8 cellular contexts compared by ENCODE assay signal in the genomic region with DNA sequence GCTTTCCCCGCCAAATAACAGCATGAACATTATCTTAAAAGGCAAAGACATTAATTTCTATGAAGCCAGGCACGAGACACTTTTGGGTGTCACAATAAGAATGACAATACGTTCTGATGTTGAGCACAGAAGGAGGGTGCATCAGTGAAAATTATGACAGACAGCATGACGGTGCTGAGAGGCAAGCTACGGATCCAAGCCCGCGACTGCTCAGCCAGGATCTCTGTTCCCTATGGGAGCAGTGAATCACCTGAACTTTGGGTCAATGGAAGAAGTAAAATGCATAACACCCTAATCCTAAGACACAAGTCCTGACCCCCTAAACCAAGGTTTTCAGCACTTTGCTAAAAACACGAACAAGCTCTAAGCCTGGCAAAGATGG. TPM values are rescaled to one million over a fixed set of nuclear protein-coding genes. Genes with fewer than 3 reads are reported as not detected.
A peak's percentile ranks its signal among the peaks of the same experiment; 100 is the strongest.
DNase-seq lines count a peak whose midpoint lies in the region; ATAC-seq and TF ChIP-seq lines count a peak whose summit lies in the region.

No MANE protein-coding gene starts in this region.

- intact Hi-C loops in prostate gland (cut with DNase I), result loop anchor here (5.0 kb wide), 2 partner anchors 68 to 138 kb away; partner anchors contain the start of genes SLC25A29 and YY1

- in situ Hi-C loops in GM13976 (cut with MboI; ENCODE audit: low sequenced_read_pairs, unreplicated experiment), result loop anchor here (25.0 kb wide), 1 partner anchor 1262 kb away; no protein-coding TSS in a partner anchor

- H3K27ac ChIP-seq in RWPE2 (ENCODE audit: poor library complexity, severe bottlenecking) (peak overlapping the region; percentile 67), esophagus (ENCODE audit: low read depth in 2 of 2, low read length in 1 of 2) (peak overlapping the region; percentile 39 to 94), prostate gland (peak overlapping the region; percentile 20 to 78)

- TF ChIP-seq CTCF in RWPE2 (IDR thresholded peaks at IDR 0.05; ENCODE audit: poor library complexity, severe bottlenecking), result no peak
- no peak for TF ChIP-seq CTCF in prostate gland (IDR thresholded peaks at IDR 0.05)
- TF ChIP-seq CTCF in GM13976 (IDR thresholded peaks at IDR 0.05; ENCODE audit: borderline replicate concordance, control extremely low read depth, extremely low read depth, insufficient read depth, missing control alignments), result no peak

- TF ChIP-seq POLR2A in prostate gland (IDR thresholded peaks at IDR 0.05), result no peak

- H3K36me3 ChIP-seq in ES-I3 (ENCODE audit: insufficient read depth, low read length), result peaks cover 6% of the 10 kb centered on the region
- peaks cover 44% of the 10 kb centered on the region for H3K36me3 ChIP-seq in RWPE2 (ENCODE audit: low read depth)
- H3K36me3 ChIP-seq in esophagus (ENCODE audit: control insufficient read depth in 2 of 2, insufficient read depth in 2 of 2, low read length in 1 of 2), result no peaks in the 10 kb centered on the region
- no peaks in the 10 kb centered on the region for H3K36me3 ChIP-seq in prostate gland

- H3K4me1 ChIP-seq in ES-I3 (ENCODE audit: insufficient read depth, low read length), result peaks cover 22% of the 10 kb centered on the region
- peaks cover 15% of the 10 kb centered on the region for H3K4me1 ChIP-seq in RWPE2 (ENCODE audit: insufficient read depth, poor library complexity, severe bottlenecking)
- peaks cover 3 to 8% of the 10 kb centered on the region in 2 donors for H3K4me1 ChIP-seq in esophagus (ENCODE audit: control insufficient read depth in 2 of 2, insufficient read depth in 2 of 2, low read length in 1 of 2)
- peaks cover 4% of the 10 kb centered on the region for H3K4me1 ChIP-seq in prostate gland (replicated peaks)

- no peak for ATAC-seq in RWPE2 (ENCODE audit: low read depth)
- ATAC-seq in GM18511 (IDR thresholded peaks at IDR 0.05; ENCODE audit: unreplicated experiment), result no peak

- peak overlapping the region; percentile 86 for H3K4me3 ChIP-seq in RWPE2 (ENCODE audit: severe bottlenecking)
- peak overlapping the region in 1 of 2 donors; percentile 94 for H3K4me3 ChIP-seq in esophagus (ENCODE audit: low read depth in 1 of 2, low read length in 2 of 2)
- peak overlapping the region; percentile 64 to 71 for H3K4me3 ChIP-seq in prostate gland

- H3K9me3 ChIP-seq in ES-I3 (ENCODE audit: control insufficient read depth, insufficient read depth, low read length), result no peaks in the 10 kb centered on the region
- H3K9me3 ChIP-seq in RWPE2 (ENCODE audit: severe bottlenecking), result no peaks in the 10 kb centered on the region
- no peaks in the 10 kb centered on the region for H3K9me3 ChIP-seq in esophagus (ENCODE audit: control insufficient read depth in 2 of 2, insufficient read depth in 1 of 2, low read depth in 1 of 2, low read length in 1 of 2)
- no peaks in the 10 kb centered on the region for H3K9me3 ChIP-seq in prostate gland

- DNase-seq in RWPE2 (ENCODE audit: low spot score), result no peak
- DNase-seq in prostate gland (ENCODE audit: low spot score), result no peak
- no peak for DNase-seq in DMS 273 (lab: John Stamatoyannopoulos, UW; ENCODE audit: unreplicated experiment)
- no peak for DNase-seq in cerebellar cortex (ENCODE audit: low spot score)
- no peak for DNase-seq in GM13976 (ENCODE audit: low spot score)

- peak overlapping the region; percentile 93 for H3K9ac ChIP-seq in ES-I3 (ENCODE audit: low read depth, low read length)

- H3K27me3 ChIP-seq in RWPE2 (ENCODE audit: insufficient read depth, poor library complexity, severe bottlenecking), result no peaks in the 10 kb centered on the region
- H3K27me3 ChIP-seq in esophagus (ENCODE audit: control insufficient read depth in 1 of 2, insufficient read depth in 2 of 2, low read length in 2 of 2), result no peaks in the 10 kb centered on the region
- H3K27me3 ChIP-seq in prostate gland (replicated peaks; ENCODE audit: insufficient read depth), result no peaks in the 10 kb centered on the region

- 66 to 68% methylated on average over 8 of the region's 8 CpGs for WGBS in esophagus, 2 donors
- 69% methylated on average over 8 of the region's 8 CpGs for WGBS in prostate gland

RNA-seq across cellular contexts. Expression of gene WDR25, which starts 1.4 kb away (rescaled TPM):
- 1 to 10 TPM; 2.7 to 3.1 TPM for polyA plus RNA-seq in esophagus
- total RNA-seq in prostate gland, result 10 to 100 TPM; 20.2 to 22.2 TPM

RNA-seq across cellular contexts. Expression of gene SLC25A47, which starts 51.7 kb away (rescaled TPM):
- under 1 TPM; 0.01 to 0.04 TPM for polyA plus RNA-seq in esophagus
- total RNA-seq in prostate gland, result under 1 TPM in 1 of 2 donors, not detected in 1; 0.51 TPM
